ENCODE assay signal across 1 cellular context in genomic region chr6:158499601-158500000, GRCh38.
TF ChIP-seq lines count a peak whose summit lies in the region.

No MANE protein-coding gene starts in this region.

TF ChIP-seq in IMR-90, 13 proteins besides CTCF, POLR2A, EP300 and RAD21 (continued from another document):
- no peak for TF ChIP-seq ELK1 (IDR thresholded peaks at IDR 0.05; ENCODE audit: borderline replicate concordance, low read depth, low read length)
- TF ChIP-seq MAFK (IDR thresholded peaks at IDR 0.05; ENCODE audit: low read depth, low read length): no peak
